25 cellular contexts compared by ENCODE assay signal in genomic region chr20:62298577-62299249, GRCh38.
"Had no signal": no experiment of that assay in that cellular context is flagged by ENCODE, and none has a peak within 500 bp of the region (broad histone marks: within the 10 kb centered on the region; RNA-seq: fewer than 3 reads in every experiment).

No MANE protein-coding gene starts in this region.

- H3K4me3 ChIP-seq: esophagus squamous epithelium, heart right ventricle, mucosa of descending colon, pancreas, prostate gland, testis, transverse colon had no signal

- H3K27me3 ChIP-seq: esophagus squamous epithelium, heart right ventricle, pancreas, testis, transverse colon had no signal

- ATAC-seq: activated CD4-positive, alpha-beta T cell treated with anti-CD3 and anti-CD28 coated beads for 36 hours; activated CD8-positive, alpha-beta memory T cell treated with anti-CD3 and anti-CD28 coated beads, Interleukin-2, amount 10 ng/mL, durations not matched to agents 7 days and 5 days; activated CD8-positive, alpha-beta T cell treated with anti-CD3 and anti-CD28 coated beads, Interleukin-2, amount 10 ng/mL, durations not matched to agents 7 days and 5 days; activated naive CD8-positive, alpha-beta T cell treated with anti-CD3 and anti-CD28 coated beads, Interleukin-2, amount 50 U/mL, for 24 hours; heart right ventricle; left ventricle myocardium superior; mucosa of descending colon; natural killer cell treated with Interleukin-12 subunit alpha and Interleukin-12 subunit beta and Interleukin-15 and Interleukin-18, amount 100 ng/mL, for 72 hours; stimulated activated naive CD8-positive, alpha-beta T cell treated with anti-CD3 and anti-CD28 coated beads, Interleukin-15, Interleukin-2, amounts not matched to agents 100 U/mL and 50 U/mL, for 24 hours had no signal

- FAIRE-seq: bronchial epithelial cell, colon, endometrium, pancreas, urothelium cell line had no signal

- DNase-seq: activated CD4-positive, alpha-beta T cell treated with anti-CD3 and anti-CD28 coated beads for 36 hours; activated CD4-positive, CD25-positive, alpha-beta regulatory T cell; activated CD8-positive, alpha-beta memory T cell treated with anti-CD3 and anti-CD28 coated beads, Interleukin-2, amount 10 ng/mL, durations not matched to agents 7 days and 5 days; activated CD8-positive, alpha-beta T cell treated with anti-CD3 and anti-CD28 coated beads, Interleukin-2, amount 10 ng/mL, durations not matched to agents 7 days and 5 days; activated naive CD8-positive, alpha-beta T cell treated with anti-CD3 and anti-CD28 coated beads, Interleukin-2, amount 50 U/mL, for 24 hours; activated T-cell treated with anti-CD3 and anti-CD28 coated beads, Interleukin-2, amount 50 U/mL, for 48 hours; amygdala; effector CD8-positive, alpha-beta T cell; esophagus squamous epithelium; foreskin melanocyte; heart right ventricle; left ventricle myocardium superior; retina; stimulated activated naive CD8-positive, alpha-beta T cell treated with anti-CD3 and anti-CD28 coated beads, Interleukin-15, Interleukin-2, amounts not matched to agents 100 U/mL and 50 U/mL, for 24 hours; testis; transverse colon had no signal

- H3K9me3 ChIP-seq: esophagus squamous epithelium, heart right ventricle, mucosa of descending colon, pancreas, prostate gland, testis, transverse colon had no signal

- H3K27ac ChIP-seq: epithelial cell of prostate, esophagus squamous epithelium, heart right ventricle, prostate gland, transverse colon had no signal
